ENCODE assay signal across 8 cellular contexts in the genomic region with DNA sequence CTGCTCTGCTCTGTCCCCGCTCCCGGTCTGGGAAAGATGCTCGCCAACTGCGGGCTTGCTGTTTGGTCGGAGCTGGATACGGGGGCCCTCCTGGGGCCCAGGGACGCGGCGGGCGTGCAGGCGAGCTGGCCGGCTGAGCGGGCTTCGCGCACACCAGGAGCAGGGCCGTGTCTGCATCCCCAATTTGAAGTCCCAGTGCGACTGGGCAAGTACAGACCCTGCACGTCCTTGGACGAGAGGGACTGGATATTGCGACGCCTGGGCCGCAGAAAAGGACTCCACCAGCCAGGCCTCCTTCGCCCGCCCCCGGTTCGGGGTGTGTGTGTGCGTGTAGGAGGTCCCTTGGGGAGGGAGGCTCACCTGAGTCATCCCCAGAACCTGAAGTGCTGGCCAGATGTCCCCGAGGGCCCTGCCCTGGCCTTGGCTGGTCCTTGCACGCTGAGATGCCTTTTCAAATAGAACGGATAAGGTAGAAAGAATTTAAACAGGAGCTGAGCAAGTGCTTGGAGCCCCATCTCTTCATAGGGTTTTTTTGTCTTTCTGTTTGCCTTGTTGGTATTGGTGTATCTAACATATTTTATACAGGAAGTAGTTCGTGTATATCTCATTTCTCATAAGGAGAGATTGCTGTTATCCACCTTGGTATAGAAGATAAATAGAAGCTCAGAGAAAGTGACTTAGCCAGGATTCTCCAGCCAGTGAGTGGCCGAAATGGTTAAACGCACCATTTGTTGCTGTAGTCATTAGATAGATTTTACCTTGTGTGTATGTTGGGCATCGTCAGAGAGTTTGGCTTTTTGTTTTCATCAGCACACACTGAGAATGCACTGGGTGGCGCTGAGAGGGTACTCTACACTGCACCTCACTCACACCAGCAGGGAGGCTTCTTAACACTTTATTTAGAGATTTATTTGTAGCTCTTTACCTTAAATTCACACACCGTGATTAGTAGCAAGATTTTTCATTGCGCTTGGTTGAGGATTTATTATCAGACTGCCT. TPM values are rescaled to one million over a fixed set of nuclear protein-coding genes. Genes with fewer than 3 reads are reported as not detected.
DNase-seq lines count a peak whose midpoint lies in the region; ATAC-seq and TF ChIP-seq lines count a peak whose summit lies in the region.

No MANE protein-coding gene starts in this region.

- CTCF ChIA-PET in AG04449 (lab: Yijun Ruan, JAX): interaction anchor here (0.8 to 5.5 kb wide), 7 partner anchors 7 to 370 kb away, joined by 3 to 32 read pairs (median 3); no protein-coding TSS in a partner anchor

- no peaks in the 10 kb centered on the region for H3K27me3 ChIP-seq in adrenal gland

- WGBS in adrenal gland, 4 donors: 5 to 32% (median 9%) methylated on average over 9 to 37 of the region's 37 CpGs

- TF ChIP-seq CTCF in AG04449 (IDR thresholded peaks at IDR 0.05; ENCODE audit: insufficient read depth, low read length, missing control alignments) (no peak), adrenal gland (IDR thresholded peaks at IDR 0.05) (no peak)

- H3K4me3 ChIP-seq in AG04449 (ENCODE audit: low read depth, low read length) (peak overlapping the region; percentile 83), adrenal gland (peak overlapping the region; percentile 67 to 99 (median 88))

- no peaks in the 10 kb centered on the region for H3K9me3 ChIP-seq in adrenal gland (replicated peaks in 1 of 3)

- no peak for DNase-seq in AG04449 (ENCODE audit: low read depth, low spot score)
- peak; percentile 57 for DNase-seq in OCI-M1 (lab: John Stamatoyannopoulos, UW)
- peak; percentile 50 to 77 (median 72) for DNase-seq in adrenal gland
- DNase-seq in iPS-NIHi7 (ENCODE audit: extremely low spot score): peak; percentile 52
- peak; percentile 38 for DNase-seq in stimulated activated CD4-positive, alpha-beta T cell treated with anti-CD3 and anti-CD28 coated beads, Interleukin-1b, Interleukin-23, amount 100 ng/mL, for 48 hours
- DNase-seq in OCI-M2 (lab: John Stamatoyannopoulos, UW; ENCODE audit: unreplicated experiment): no peak

- ATAC-seq in GM18498 (IDR thresholded peaks at IDR 0.05; ENCODE audit: unreplicated experiment) (peak; percentile 36), HG02884 (IDR thresholded peaks at IDR 0.05; ENCODE audit: unreplicated experiment) (peak; percentile 48)

- H3K36me3 ChIP-seq in adrenal gland (replicated peaks in 1 of 2): no peaks in the 10 kb centered on the region

- peak in 1 of 2 donors; percentile 38 for TF ChIP-seq POLR2A in adrenal gland (IDR thresholded peaks at IDR 0.05)

- peaks cover 27 to 40% of the 10 kb centered on the region in 2 donors for H3K4me1 ChIP-seq in adrenal gland (replicated peaks in 1 of 2)

- peak overlapping the region; percentile 85 to 98 (median 96) for H3K27ac ChIP-seq in adrenal gland

- intact Hi-C loops in adrenal gland (cut with DNase I): no loop called here

- POLR2A ChIA-PET in AG04449 (lab: Yijun Ruan, JAX): interaction anchor here (1.0 to 1.2 kb wide), 2 partner anchors 96 to 160 kb away, joined by 3 to 4 read pairs; no protein-coding TSS in a partner anchor

RNA-seq across cellular contexts. Expression of gene NAXD, which starts 1.1 kb away (rescaled TPM):
- total RNA-seq in adrenal gland: 10 to 100 TPM; 55.0 to 89.4 (median 58.5) TPM
- polyA plus RNA-seq in adrenal gland: 100 to 1,000 TPM in 2 of 3 donors, 10 to 100 TPM in 1; 48.5 to 107 (median 101) TPM

RNA-seq across cellular contexts. Expression of gene RAB20, which starts 54.9 kb away (rescaled TPM):
- total RNA-seq in adrenal gland: 100 to 1,000 TPM in 1 of 8 donors, 10 to 100 TPM in 7; 30.8 to 259 (median 46.1) TPM
- 10 to 100 TPM; 15.0 to 20.6 (median 20.5) TPM for polyA plus RNA-seq in adrenal gland

Comparison
In these comparisons a context has a peak if more than half of its experiments do, and no peak if none do; other contexts are left out.
1. DNase-seq: peak in OCI-M1 (single experiment), adrenal gland (7 of 7), iPS-NIHi7 (single experiment) and stimulated activated CD4-positive, alpha-beta T cell treated with anti-CD3 and anti-CD28 coated beads, Interleukin-1b, Interleukin-23, amount 100 ng/mL, for 48 hours (single experiment); none in AG04449 (single experiment) and OCI-M2 (single experiment).